9 cellular contexts compared by ENCODE assay signal in genomic region chr1:1782399-1783221, GRCh38. TPM values are rescaled to one million over a fixed set of nuclear protein-coding genes. Genes with fewer than 3 reads are reported as not detected.
DNase-seq lines count a peak whose midpoint lies in the region; ATAC-seq, FAIRE-seq and TF ChIP-seq lines count a peak whose summit lies in the region.
"Had no signal": no experiment of that assay in that cellular context is flagged by ENCODE, and none has a peak within 500 bp of the region (broad histone marks: within the 10 kb centered on the region; RNA-seq: fewer than 3 reads in every experiment).

No MANE protein-coding gene starts in this region.

- no peaks in the 10 kb centered on the region for H3K9me3 Mint-ChIP-seq in activated CD8-positive, alpha-beta memory T cell treated with anti-CD3 and anti-CD28 coated beads, Interleukin-2, amount 10 ng/mL, durations not matched to agents 7 days and 5 days (ENCODE audit: low read depth)
- H3K9me3 Mint-ChIP-seq: nephron had no signal

- H3K27me3 Mint-ChIP-seq in activated CD8-positive, alpha-beta memory T cell treated with anti-CD3 and anti-CD28 coated beads, Interleukin-2, amount 10 ng/mL, durations not matched to agents 7 days and 5 days = no peaks in the 10 kb centered on the region

- TF ChIP-seq CTCF in NB4 (IDR thresholded peaks at IDR 0.05; ENCODE audit: low read depth, low read length) = no peak
- no peak for TF ChIP-seq CTCF in foreskin fibroblast (IDR thresholded peaks at IDR 0.05; ENCODE audit: low read depth, low read length)
- no peak for TF ChIP-seq CTCF in pancreas (IDR thresholded peaks at IDR 0.05)

- H3K4me3 Mint-ChIP-seq in activated CD8-positive, alpha-beta memory T cell treated with anti-CD3 and anti-CD28 coated beads, Interleukin-2, amount 10 ng/mL, durations not matched to agents 7 days and 5 days = no peak overlapping the region
- H3K4me3 Mint-ChIP-seq: nephron had no signal

- 0 to 2% methylated on average over 36 of the region's 36 CpGs for WGBS in pancreas, 2 donors

- peak overlapping the region; percentile 73 to 84 (median 78) for H3K27ac ChIP-seq in pancreas

- no peak for TF ChIP-seq POLR2A in NB4 (IDR thresholded peaks at IDR 0.05; ENCODE audit: extremely low read depth, insufficient read length)

- H3K4me1 Mint-ChIP-seq in activated CD8-positive, alpha-beta memory T cell treated with anti-CD3 and anti-CD28 coated beads, Interleukin-2, amount 10 ng/mL, durations not matched to agents 7 days and 5 days = peaks cover 40% of the 10 kb centered on the region

- H3K4me3 ChIP-seq in NB4 (ENCODE audit: low read depth, low read length) = no peak overlapping the region
- no peak overlapping the region for H3K4me3 ChIP-seq in foreskin fibroblast (ENCODE audit: low read depth in 1 of 2, low read length in 2 of 2)
- H3K4me3 ChIP-seq in pancreas = peak overlapping the region; percentile 10 to 47 (median 32)

- no peak for ATAC-seq in activated CD8-positive, alpha-beta memory T cell treated with anti-CD3 and anti-CD28 coated beads, Interleukin-2, amount 10 ng/mL, durations not matched to agents 7 days and 5 days
- ATAC-seq in pancreas (peak; percentile 57 to 72 (median 70)), HG03521 (IDR thresholded peaks at IDR 0.05; ENCODE audit: unreplicated experiment) (no peak)

- H3K27me3 ChIP-seq in pancreas = no peaks in the 10 kb centered on the region

- H3K4me1 ChIP-seq in pancreas = peaks cover 20 to 39% (median 22%) of the 10 kb centered on the region in 3 donors

- CTCF ChIA-PET in activated CD8-positive, alpha-beta memory T cell treated with anti-CD3 and anti-CD28 coated beads, Interleukin-2, amount 10 ng/mL, durations not matched to agents 7 days and 5 days (lab: Charles Lee) = no interaction called here

- no peak for FAIRE-seq in pancreas (lab: Jason Lieb, UNC)

- intact Hi-C loops in pancreas (cut with DNase I) = loop anchor here in 2 of 3 donors (10.0 kb wide), 2 partner anchors 102 to 112 kb away; partner anchors contain the start of gene GNB1 (in 1 of the 2)

- H3K36me3 Mint-ChIP-seq in activated CD8-positive, alpha-beta memory T cell treated with anti-CD3 and anti-CD28 coated beads, Interleukin-2, amount 10 ng/mL, durations not matched to agents 7 days and 5 days = peaks cover 18% of the 10 kb centered on the region

- DNase-seq in DMS153 (lab: John Stamatoyannopoulos, UW) (peak; percentile 91), NB4 (ENCODE audit: low read depth) (peak; percentile 66), foreskin fibroblast (peak; percentile 60 to 85), pancreas (peak; percentile 72 to 90 (median 80)), OCI-M1 (lab: John Stamatoyannopoulos, UW) (no peak), NCI-H1048 (lab: John Stamatoyannopoulos, UW) (no peak)
- DNase-seq in activated CD8-positive, alpha-beta memory T cell treated with anti-CD3 and anti-CD28 coated beads, Interleukin-2, amount 10 ng/mL, durations not matched to agents 7 days and 5 days = peak; percentile 49

- H3K9me3 ChIP-seq in pancreas = no peaks in the 10 kb centered on the region

- H3K27ac Mint-ChIP-seq in activated CD8-positive, alpha-beta memory T cell treated with anti-CD3 and anti-CD28 coated beads, Interleukin-2, amount 10 ng/mL, durations not matched to agents 7 days and 5 days = peak overlapping the region; percentile 77
- H3K27ac Mint-ChIP-seq: nephron had no signal

- peaks cover 3 to 28% (median 4%) of the 10 kb centered on the region in 3 donors for H3K36me3 ChIP-seq in pancreas

RNA-seq across cellular contexts. Expression of gene NADK, which starts 4.3 kb away (rescaled TPM):
- total RNA-seq in activated CD8-positive, alpha-beta memory T cell treated with anti-CD3 and anti-CD28 coated beads, Interleukin-2, amount 10 ng/mL, durations not matched to agents 7 days and 5 days = 100 to 1,000 TPM in 1 of 2 experiments, 10 to 100 TPM in 1; 97.9 to 100 TPM
- 10 to 100 TPM; 27.8 to 55.9 (median 39.0) TPM for total RNA-seq in pancreas
- 10 to 100 TPM; 46.9 to 63.3 TPM for polyA plus RNA-seq in pancreas

RNA-seq across cellular contexts. Expression of gene CDK11A, which starts 58.5 kb away (rescaled TPM):
- 100 to 1,000 TPM in 1 of 2 experiments, 10 to 100 TPM in 1; 80.5 to 100 TPM for total RNA-seq in activated CD8-positive, alpha-beta memory T cell treated with anti-CD3 and anti-CD28 coated beads, Interleukin-2, amount 10 ng/mL, durations not matched to agents 7 days and 5 days
- 10 to 100 TPM; 13.2 to 22.0 (median 16.7) TPM for total RNA-seq in pancreas
- 100 to 1,000 TPM in 1 of 2 donors, 10 to 100 TPM in 1; 63.5 to 111 TPM for polyA plus RNA-seq in pancreas

Comparison
In these comparisons a context has a peak if more than half of its experiments do, and no peak if none do; other contexts are left out.
1. DNase-seq: peak in DMS153 (single experiment), NB4 (single experiment), activated CD8-positive, alpha-beta memory T cell treated with anti-CD3 and anti-CD28 coated beads, Interleukin-2, amount 10 ng/mL, durations not matched to agents 7 days and 5 days (single experiment), foreskin fibroblast (2 of 2) and pancreas (6 of 6); none in OCI-M1 (single experiment) and NCI-H1048 (single experiment).
2. H3K4me3 ChIP-seq: peak in pancreas (4 of 4); none in NB4 (single experiment) and foreskin fibroblast (0 of 2).
3. ATAC-seq: peak in pancreas (4 of 4); none in activated CD8-positive, alpha-beta memory T cell treated with anti-CD3 and anti-CD28 coated beads, Interleukin-2, amount 10 ng/mL, durations not matched to agents 7 days and 5 days (single experiment) and HG03521 (single experiment).